ENCODE assay signal across 11 cellular contexts in genomic region chr17:39607851-39608130, GRCh38. TPM values are rescaled to one million over a fixed set of nuclear protein-coding genes. Genes with fewer than 3 reads are reported as not detected.
DNase-seq lines count a peak whose midpoint lies in the region; ATAC-seq, FAIRE-seq and TF ChIP-seq lines count a peak whose summit lies in the region.
"Had no signal": no experiment of that assay in that cellular context is flagged by ENCODE, and none has a peak within 500 bp of the region (broad histone marks: within the 10 kb centered on the region; RNA-seq: fewer than 3 reads in every experiment).

TSS of gene NEUROD2 (minus strand) at chr17:39607920. CDS start at chr17:39606599, 1,321 bp downstream.

- H3K4me3 Mint-ChIP-seq in MCF 10A (ENCODE audit: unreplicated experiment) (no peak within 1 kb of the TSS), WTC11 (peak within 1 kb of the TSS; percentile 67), type B pancreatic cell (peak within 1 kb of the TSS; percentile 51)
- H3K4me3 Mint-ChIP-seq: activated naive CD4-positive, alpha-beta T cell treated with anti-CD3 and anti-CD28 coated beads, Interleukin-2, amount 50 U/mL, for 24 hours had no signal

- intact Hi-C loops in breast epithelium (cut with DNase I; ENCODE audit: low total_unique reads) = no loop called here
- intact Hi-C loops in MCF 10A (cut with micrococcal nuclease) = no loop called here

- H3K4me1 ChIP-seq in breast epithelium (peaks cover 14 to 25% of the 10 kb centered on the region in 2 donors), keratinocyte (ENCODE audit: control insufficient read depth, extremely low read depth, insufficient read depth, low read length) (peaks cover 27% of the 10 kb centered on the region)

- H3K27ac ChIP-seq in breast epithelium (no peak within 1 kb of the TSS), keratinocyte (ENCODE audit: control insufficient read depth, insufficient read depth, low read length) (no peak within 1 kb of the TSS)

- H3K4me2 ChIP-seq in keratinocyte (ENCODE audit: control insufficient read depth, extremely low read depth, insufficient read depth, low read depth, low read length) = peak within 1 kb of the TSS; percentile 62

- H3K27me3 Mint-ChIP-seq in MCF 10A (ENCODE audit: insufficient read depth, unreplicated experiment) = peaks cover 72% of the 10 kb centered on the region
- peaks cover 91% of the 10 kb centered on the region for H3K27me3 Mint-ChIP-seq in WTC11 (ENCODE audit: low read depth)
- peaks cover 83% of the 10 kb centered on the region for H3K27me3 Mint-ChIP-seq in type B pancreatic cell

- H3K79me2 ChIP-seq in keratinocyte (ENCODE audit: control insufficient read depth, insufficient read depth, low read length) = no peaks in the 10 kb centered on the region

- DNase-seq in breast epithelium (ENCODE audit: low spot score in 2 of 2) (no peak), MCF 10A (ENCODE audit: unreplicated experiment) (no peak), WTC11 (ENCODE audit: low spot score) (no peak), keratinocyte (ENCODE audit: low read depth, low spot score) (no peak), type B pancreatic cell (ENCODE audit: extremely low spot score, unreplicated experiment) (no peak), islet precursor cell (no peak), SKM-1 treated with dmso at 0.1 percent for 144 hours (lab: John Stamatoyannopoulos, UW; ENCODE audit: unreplicated experiment) (no peak), A172 (ENCODE audit: low spot score) (no peak)
- DNase-seq: activated CD4-positive, alpha-beta T cell treated with anti-CD3 and anti-CD28 coated beads, Interleukin-2, amount 50 U/mL, for 4 hours had no signal

- no peak for TF ChIP-seq POLR2A in breast epithelium (IDR thresholded peaks at IDR 0.05)

- no peaks in the 10 kb centered on the region for H3K36me3 Mint-ChIP-seq in MCF 10A (ENCODE audit: insufficient read depth, unreplicated experiment)
- no peaks in the 10 kb centered on the region for H3K36me3 Mint-ChIP-seq in WTC11
- peaks cover 4% of the 10 kb centered on the region for H3K36me3 Mint-ChIP-seq in type B pancreatic cell
- H3K36me3 Mint-ChIP-seq: activated naive CD4-positive, alpha-beta T cell treated with anti-CD3 and anti-CD28 coated beads, Interleukin-2, amount 50 U/mL, for 24 hours had no signal

- no peak for TF ChIP-seq CTCF in breast epithelium (IDR thresholded peaks at IDR 0.05)
- TF ChIP-seq CTCF in MCF 10A (IDR thresholded peaks at IDR 0.05; ENCODE audit: unreplicated experiment) = no peak
- TF ChIP-seq CTCF in WTC11 (IDR thresholded peaks at IDR 0.05) = no peak
- no peak for TF ChIP-seq CTCF in keratinocyte (optimal IDR thresholded peaks at IDR 0.05 in 1 of 3, IDR thresholded peaks at IDR 0.05 in 1 of 3, conservative IDR thresholded peaks at IDR 0.05 in 1 of 3; ENCODE audit: extremely low read depth in 1 of 3, insufficient read depth in 2 of 3, low read length in 3 of 3)
- TF ChIP-seq CTCF in type B pancreatic cell (conservative IDR thresholded peaks at IDR 0.05) = no peak

- no peak within 1 kb of the TSS for H3K9ac ChIP-seq in keratinocyte (ENCODE audit: control insufficient read depth, extremely low read depth, insufficient read depth, low read length)

- H3K4me1 Mint-ChIP-seq in MCF 10A (ENCODE audit: insufficient read depth, unreplicated experiment) = peaks cover 6% of the 10 kb centered on the region
- peaks cover 27% of the 10 kb centered on the region for H3K4me1 Mint-ChIP-seq in WTC11
- no peaks in the 10 kb centered on the region for H3K4me1 Mint-ChIP-seq in type B pancreatic cell (ENCODE audit: unreplicated experiment)

- H3K27ac Mint-ChIP-seq in MCF 10A (ENCODE audit: low read depth, unreplicated experiment) (no peak within 1 kb of the TSS), WTC11 (no peak within 1 kb of the TSS), type B pancreatic cell (no peak within 1 kb of the TSS)
- H3K27ac Mint-ChIP-seq: activated naive CD4-positive, alpha-beta T cell treated with anti-CD3 and anti-CD28 coated beads, Interleukin-2, amount 50 U/mL, for 24 hours had no signal

- dilution Hi-C loops in keratinocyte (cut with MboI; ENCODE audit: extremely low pct_ligation_motif_present, low sequenced_read_pairs) = no loop called here

- ATAC-seq in WTC11 = no peak

- H3K9me3 Mint-ChIP-seq in MCF 10A (ENCODE audit: unreplicated experiment) = no peaks in the 10 kb centered on the region
- no peaks in the 10 kb centered on the region for H3K9me3 Mint-ChIP-seq in WTC11
- no peaks in the 10 kb centered on the region for H3K9me3 Mint-ChIP-seq in type B pancreatic cell
- H3K9me3 Mint-ChIP-seq: activated naive CD4-positive, alpha-beta T cell treated with anti-CD3 and anti-CD28 coated beads, Interleukin-2, amount 50 U/mL, for 24 hours had no signal

- CTCF ChIA-PET in MCF 10A (lab: Yijun Ruan, JAX) (interaction anchor here (0.6 kb wide), 1 partner anchor 14 kb away, joined by 5 read pairs; no protein-coding TSS in a partner anchor), WTC11 (lab: Charles Lee) (interaction anchor here (3.2 to 11.0 kb wide), 3 partner anchors 13 to 59 kb away, joined by 23 to 98 read pairs (median 86); no protein-coding TSS in a partner anchor)

- POLR2A ChIA-PET in MCF 10A (lab: Yijun Ruan, JAX) = no interaction called here
- POLR2A ChIA-PET in WTC11 (lab: Charles Lee) = no interaction called here

- H3K27me3 ChIP-seq in breast epithelium = peaks cover 16 to 69% of the 10 kb centered on the region in 2 donors
- H3K27me3 ChIP-seq in keratinocyte (ENCODE audit: control insufficient read depth, extremely low read depth, insufficient read depth, low read length) = peaks cover 76% of the 10 kb centered on the region

- H3K36me3 ChIP-seq in breast epithelium (no peaks in the 10 kb centered on the region), keratinocyte (ENCODE audit: control insufficient read depth in 2 of 2, extremely low read depth in 1 of 2, insufficient read depth in 2 of 2, low read length in 2 of 2) (no peaks in the 10 kb centered on the region)

- H4K20me1 ChIP-seq in keratinocyte (ENCODE audit: control insufficient read depth, extremely low read depth, insufficient read depth, low read length) = peaks cover 2% of the 10 kb centered on the region

- no peak for FAIRE-seq in keratinocyte (lab: Jason Lieb, UNC)

- no peak within 1 kb of the TSS for H2AFZ ChIP-seq in keratinocyte (ENCODE audit: control insufficient read depth, low read length)

- H3K4me3 ChIP-seq in breast epithelium = peak within 1 kb of the TSS in 2 of 3 donors; percentile 34 to 56
- H3K4me3 ChIP-seq in keratinocyte (ENCODE audit: control insufficient read depth in 2 of 3, extremely low read depth in 1 of 3, insufficient read depth in 2 of 3, low read depth in 1 of 3, low read length in 3 of 3) = peak within 1 kb of the TSS in 2 of 3 experiments; percentile 18 to 22

- no TSS peak for BruUV-seq in MCF 10A (replicated peaks; lab: Mats Ljungman, UMichigan)

- H3K9me3 ChIP-seq in breast epithelium = no peaks in the 10 kb centered on the region
- no peaks in the 10 kb centered on the region for H3K9me3 ChIP-seq in keratinocyte (ENCODE audit: control insufficient read depth, low read depth, low read length)

- no peaks in the 10 kb centered on the region for H3K9me1 ChIP-seq in keratinocyte (ENCODE audit: control insufficient read depth, extremely low read depth, insufficient read depth, low read length)

TF ChIP-seq in WTC11, 78 proteins besides CTCF, POLR2A, EP300 and RAD21 (continues in another document):
- TF ChIP-seq, protein P1, sequence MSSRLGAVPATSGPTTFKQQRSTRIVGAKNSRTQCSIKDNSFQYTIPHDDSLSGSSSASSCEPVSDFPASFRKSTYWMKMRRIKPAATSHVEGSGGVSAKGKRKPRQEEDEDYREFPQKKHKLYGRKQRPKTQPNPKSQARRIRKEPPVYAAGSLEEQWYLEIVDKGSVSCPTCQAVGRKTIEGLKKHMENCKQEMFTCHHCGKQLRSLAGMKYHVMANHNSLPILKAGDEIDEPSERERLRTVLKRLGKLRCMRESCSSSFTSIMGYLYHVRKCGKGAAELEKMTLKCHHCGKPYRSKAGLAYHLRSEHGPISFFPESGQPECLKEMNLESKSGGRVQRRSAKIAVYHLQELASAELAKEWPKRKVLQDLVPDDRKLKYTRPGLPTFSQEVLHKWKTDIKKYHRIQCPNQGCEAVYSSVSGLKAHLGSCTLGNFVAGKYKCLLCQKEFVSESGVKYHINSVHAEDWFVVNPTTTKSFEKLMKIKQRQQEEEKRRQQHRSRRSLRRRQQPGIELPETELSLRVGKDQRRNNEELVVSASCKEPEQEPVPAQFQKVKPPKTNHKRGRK (CRISPR knock-in tag; IDR thresholded peaks at IDR 0.05; ENCODE audit: borderline replicate concordance) = no peak
- no peak for TF ChIP-seq OVOL2 (CRISPR knock-in tag; IDR thresholded peaks at IDR 0.05; ENCODE audit: borderline replicate concordance)
- no peak for TF ChIP-seq PRRX2 (CRISPR knock-in tag; IDR thresholded peaks at IDR 0.05)
- no peak for TF ChIP-seq SP1 (CRISPR knock-in tag; conservative IDR thresholded peaks at IDR 0.05)
- no peak for TF ChIP-seq GRHL2 (CRISPR knock-in tag; IDR thresholded peaks at IDR 0.05; ENCODE audit: insufficient replicate concordance, severe bottlenecking)
- no peak for TF ChIP-seq ZNF416 (CRISPR knock-in tag; IDR thresholded peaks at IDR 0.05)
- no peak for TF ChIP-seq NFYB (CRISPR knock-in tag; conservative IDR thresholded peaks at IDR 0.05; ENCODE audit: low read depth)
- no peak for TF ChIP-seq ZNF671 (CRISPR knock-in tag; IDR thresholded peaks at IDR 0.05)

RNA-seq across cellular contexts. Expression of gene NEUROD2, which starts in this region (rescaled TPM):
- total RNA-seq in breast epithelium = not detected
- total RNA-seq in MCF 10A (2022) = not detected in 2 replicates
- not detected in 3 replicates for total RNA-seq in WTC11 (2021)
- not detected in 3 replicates for polyA plus RNA-seq in keratinocyte
- polyA plus RNA-seq in keratinocyte (2011; ENCODE audit: low read depth) = not detected
- polyA plus RNA-seq in keratinocyte (2011; cell fraction: cytosol; rRNA removed) = not detected in 2 replicates
- polyA plus RNA-seq in keratinocyte (2011; cell fraction: nucleus; rRNA removed) = not detected in 2 replicates
- 0.04 and 0.07 TPM in 2 replicates for polyA plus RNA-seq in keratinocyte (2012; ENCODE audit: low replicate concordance)
- not detected in 3 replicates for polyA minus RNA-seq in keratinocyte
- polyA minus RNA-seq in keratinocyte (2011; cell fraction: cytosol; rRNA and poly(A)+ RNA removed) = not detected
- polyA minus RNA-seq in keratinocyte (2011; cell fraction: nucleus; rRNA and poly(A)+ RNA removed) = not detected in 2 replicates
- not detected in 2 replicates for total RNA-seq in type B pancreatic cell (ENCODE audit: low replicate concordance)
- not detected in 2 replicates for total RNA-seq in A172 (2014; rRNA removed; shearing (Covaris generic))
- total RNA-seq: dermis microvascular lymphatic vessel endothelial cell had no signal
